25 cellular contexts compared by ENCODE assay signal in the genomic region with DNA sequence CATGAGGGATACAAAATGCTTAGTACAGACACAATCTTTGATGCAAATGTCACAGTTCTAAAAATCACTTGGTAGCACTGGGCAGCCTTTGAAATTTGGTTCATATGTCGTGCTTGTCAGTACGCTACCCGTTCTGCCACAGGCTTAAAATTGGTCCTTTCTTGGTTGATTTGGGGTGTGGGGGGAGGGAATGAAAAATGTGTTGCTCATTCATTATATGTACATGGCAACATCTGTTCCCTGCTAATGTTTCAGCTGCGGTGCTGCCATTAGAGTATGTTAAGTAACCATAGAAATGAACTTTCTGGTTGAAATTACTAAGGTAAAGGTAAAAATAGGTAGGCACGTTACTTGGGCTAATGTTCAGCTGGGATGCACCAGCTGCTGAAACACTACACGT.
"Had no signal": no experiment of that assay in that cellular context is flagged by ENCODE, and none has a peak within 500 bp of the region (broad histone marks: within the 10 kb centered on the region; RNA-seq: fewer than 3 reads in every experiment).

No MANE protein-coding gene starts in this region.

- H3K27me3 ChIP-seq: heart left ventricle, neutrophil, right lobe of liver, vagina had no signal

- H3K27ac ChIP-seq: heart left ventricle, neutrophil, right lobe of liver, skin epidermis, vagina, WERI-Rb-1 had no signal

- H3K4me1 ChIP-seq: right lobe of liver had no signal

- DNase-seq: activated CD4-positive, alpha-beta memory T cell treated with anti-CD3 and anti-CD28 coated beads for 36 hours; activated CD4-positive, alpha-beta T cell treated with anti-CD3 and anti-CD28 coated beads, Interleukin-2, amount 10 ng/mL, durations not matched to agents 24 days and 14 days; activated CD4-positive, CD25-positive, alpha-beta regulatory T cell treated with anti-CD3 and anti-CD28 coated beads, Interleukin-2, amount 50 U/mL, for 72 hours; activated CD8-positive, alpha-beta memory T cell treated with anti-CD3 and anti-CD28 coated beads, Interleukin-2, amount 50 U/mL, for 4 hours; activated effector memory CD4-positive, alpha-beta T cell treated with anti-CD3 and anti-CD28 coated beads, Interleukin-2, amount 50 U/mL, for 16 hours; activated naive CD4-positive, alpha-beta T cell treated with anti-CD3 and anti-CD28 coated beads, Interleukin-2, amount 10 ng/mL, durations not matched to agents 7 days and 5 days; activated naive CD8-positive, alpha-beta T cell treated with anti-CD3 and anti-CD28 coated beads, Interleukin-2, amount 10 ng/mL, durations not matched to agents 7 days and 5 days; activated T-cell treated with anti-CD3 and anti-CD28 coated beads, Interleukin-2, amount 50 U/mL, for 1 hour; central memory CD4-positive, alpha-beta T cell; heart left ventricle; hypothalamus; immature natural killer cell; kidney; left colon; naive B cell; nephron progenitor cell; right lobe of liver; stimulated activated CD4-positive, alpha-beta T cell treated with anti-CD3 and anti-CD28 coated beads, Interleukin-12 subunit alpha, Interleukin-12 subunit beta, amount 100 ng/mL, for 4 hours; stimulated activated CD4-positive, alpha-beta T cell treated with anti-CD3 and anti-CD28 coated beads, Interleukin-4, amount 100 ng/mL, for 24 hours; stimulated activated naive CD8-positive, alpha-beta T cell treated with anti-CD3 and anti-CD28 coated beads, Interleukin-15, amount 100 ng/mL, for 72 hours; substantia nigra; WERI-Rb-1 had no signal

- H3K4me3 ChIP-seq: heart left ventricle, right lobe of liver, skin epidermis, vagina had no signal

- H3K36me3 ChIP-seq: heart left ventricle, neutrophil, right lobe of liver, vagina, WERI-Rb-1 had no signal

- H3K9me3 ChIP-seq: heart left ventricle, neutrophil, right lobe of liver, vagina had no signal
